In the genomic region with DNA sequence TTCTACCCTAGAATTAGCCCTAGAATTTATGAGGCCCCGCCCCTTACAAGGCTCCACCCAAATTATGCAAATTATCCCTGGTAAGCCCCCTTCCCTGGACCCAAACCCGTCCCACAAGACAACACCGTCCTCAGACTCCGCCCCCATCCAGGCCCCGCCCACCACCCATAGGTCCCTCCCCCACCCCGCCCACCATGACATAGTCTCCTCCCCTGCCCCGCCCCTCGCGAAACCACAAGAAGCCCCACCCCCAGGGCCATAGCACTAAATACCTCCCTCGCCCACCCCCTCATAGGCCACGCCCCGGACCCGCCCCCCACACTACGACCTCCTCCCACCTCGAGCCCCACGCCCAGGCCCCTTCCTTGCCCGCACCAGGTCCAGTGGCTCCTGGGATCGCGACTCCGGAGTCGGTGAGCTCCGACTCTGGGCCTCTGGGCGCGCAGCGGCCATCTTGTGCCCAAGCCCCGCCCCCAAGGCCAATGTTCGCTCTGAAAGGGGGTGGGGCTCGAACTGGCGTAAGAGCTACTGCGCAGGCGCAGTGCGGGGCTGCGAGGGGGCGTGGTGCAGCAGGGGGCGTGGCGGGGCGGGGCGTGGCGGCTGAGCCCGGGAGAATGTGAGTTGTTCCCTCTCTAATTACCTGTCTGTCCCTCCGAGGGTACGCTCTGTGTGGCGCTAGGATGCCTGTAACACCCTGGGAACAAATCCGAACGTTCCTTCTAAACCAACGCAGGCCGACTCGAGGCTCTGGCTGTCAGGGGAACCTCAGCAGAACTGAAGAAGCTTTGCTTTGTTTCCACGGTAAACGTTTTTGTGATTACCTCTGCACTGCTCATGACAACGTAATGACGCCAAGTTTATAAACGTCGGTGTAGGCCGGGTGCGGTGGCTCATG, we compare ENCODE assay signal across 9 cellular contexts. TPM values are rescaled to one million over a fixed set of nuclear protein-coding genes. Genes with fewer than 3 reads are reported as not detected.
DNase-seq lines count a peak whose midpoint lies in the region; ATAC-seq, FAIRE-seq and TF ChIP-seq lines count a peak whose summit lies in the region.
"Had no signal": no experiment of that assay in that cellular context is flagged by ENCODE, and none has a peak within 500 bp of the region (broad histone marks: within the 10 kb centered on the region; RNA-seq: fewer than 3 reads in every experiment).

A gene with protein sequence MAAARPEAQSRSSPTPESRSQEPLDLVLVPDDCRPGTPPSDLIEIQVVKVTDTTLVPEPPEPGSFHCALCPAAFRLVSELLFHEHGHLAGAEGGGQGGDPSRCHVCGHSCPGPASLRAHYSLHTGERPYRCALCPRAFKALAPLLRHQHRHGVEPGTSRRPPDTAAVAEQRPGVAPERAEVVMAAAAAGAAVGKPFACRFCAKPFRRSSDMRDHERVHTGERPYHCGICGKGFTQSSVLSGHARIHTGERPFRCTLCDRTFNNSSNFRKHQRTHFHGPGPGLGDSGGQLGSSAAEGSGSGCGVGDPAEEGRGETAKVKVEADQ (minus strand): TSS at position 458 of the 895 bp plus-strand sequence. CDS start 5 bp downstream, at position 453.

- CTCF ChIA-PET in activated CD8-positive, alpha-beta memory T cell treated with anti-CD3 and anti-CD28 coated beads, Interleukin-2, amount 10 ng/mL, durations not matched to agents 7 days and 5 days (lab: Charles Lee): interaction anchor here (0.9 to 5.6 kb wide), 19 partner anchors 8 to 483 kb away, joined by 3 to 44 read pairs (median 5); a partner anchor contains a TSS
- CTCF ChIA-PET in H1 (lab: Charles Lee; ENCODE audit: partially characterized antibody): interaction anchor here (0.6 to 8.0 kb wide), 5 partner anchors 8 to 551 kb away, joined by 3 to 38 read pairs (median 8); a partner anchor contains a TSS

- H3K79me1 ChIP-seq in H1 (ENCODE audit: low read depth, low read length) (no peaks in the 10 kb centered on the region), mesendoderm (ENCODE audit: low read length) (peaks cover 3% of the 10 kb centered on the region)

- H3K4me3 ChIP-seq in HUES48 (ENCODE audit: low read depth, low read length): peak within 1 kb of the TSS; percentile 69
- H3K4me3 ChIP-seq in H1 (ENCODE audit: extremely low read depth in 1 of 4, insufficient read depth in 2 of 4, low read depth in 3 of 4, low read length in 4 of 4): peak within 1 kb of the TSS; percentile 48 to 95 (median 70)
- peak within 1 kb of the TSS; percentile 56 for H3K4me3 ChIP-seq in mesendoderm (ENCODE audit: low read length)

- H3K4ac ChIP-seq in H1 (replicated peaks; ENCODE audit: insufficient read length, low read depth, low read length): no peak within 1 kb of the TSS
- H3K4ac ChIP-seq in mesendoderm (ENCODE audit: low read depth, low read length): peak within 1 kb of the TSS; percentile 37

- H3K27ac ChIP-seq in HUES48 (ENCODE audit: low read depth, low read length) (peak within 1 kb of the TSS; percentile 98), H1 (ENCODE audit: low read depth, low read length) (peak within 1 kb of the TSS; percentile 84; the same call in 1 of the 2 replicates), mesendoderm (ENCODE audit: low read depth, low read length) (peak within 1 kb of the TSS; percentile 92)

- no peak within 1 kb of the TSS for H2BK15ac ChIP-seq in H1 (ENCODE audit: low read length)
- H2BK15ac ChIP-seq in mesendoderm (replicated peaks; ENCODE audit: low read depth): no peak within 1 kb of the TSS

- H3K9me3 Mint-ChIP-seq in activated CD8-positive, alpha-beta memory T cell treated with anti-CD3 and anti-CD28 coated beads, Interleukin-2, amount 10 ng/mL, durations not matched to agents 7 days and 5 days (ENCODE audit: low read depth): no peaks in the 10 kb centered on the region

- H3K14ac ChIP-seq in H1 (ENCODE audit: insufficient read length): no peak within 1 kb of the TSS

- H3K79me2 ChIP-seq in H1 (ENCODE audit: control insufficient read depth in 1 of 2, insufficient read depth in 2 of 2, low read length in 2 of 2) (no peaks in the 10 kb centered on the region), mesendoderm (ENCODE audit: control insufficient read depth, insufficient read depth, low read length) (no peaks in the 10 kb centered on the region)

- TF ChIP-seq EP300 in H1 (IDR thresholded peaks at IDR 0.05; ENCODE audit: borderline replicate concordance in 1 of 2, low read depth in 2 of 2, low read length in 2 of 2): no peak

- 11% methylated on average over 33 of the region's 56 CpGs; no CpG with 5 or more reads in 1 of the 2 experiments for WGBS in H1 (ENCODE audit: extremely low coverage in 1 of 2, insufficient coverage in 1 of 2, insufficient read length in 1 of 2, insufficient replicate concordance in 2 of 2, low coverage in 1 of 2, low lambda C conversion rate in 2 of 2, missing lambda C conversion rate in 1 of 2), 2 experiments
- no CpG with 5 or more reads among the region's 56 CpGs for WGBS in mesendoderm (ENCODE audit: extremely low coverage, insufficient coverage, low lambda C conversion rate)

- peak within 1 kb of the TSS; percentile 93 for H3K27ac Mint-ChIP-seq in activated CD8-positive, alpha-beta memory T cell treated with anti-CD3 and anti-CD28 coated beads, Interleukin-2, amount 10 ng/mL, durations not matched to agents 7 days and 5 days

- peaks cover 13% of the 10 kb centered on the region for H3K36me3 ChIP-seq in HUES48 (ENCODE audit: control insufficient read depth, insufficient read depth, low read length)
- peaks cover 0 to 11% (median 1%) of the 10 kb centered on the region in 4 experiments; a peak in 4 of 8 replicates for H3K36me3 ChIP-seq in H1 (ENCODE audit: control insufficient read depth in 2 of 4, insufficient read depth in 4 of 4, low read length in 3 of 4)
- H3K36me3 ChIP-seq in mesendoderm (ENCODE audit: control insufficient read depth, insufficient read depth, low read length): no peaks in the 10 kb centered on the region

- H3K4me2 ChIP-seq in H1 (ENCODE audit: insufficient read depth in 1 of 2, low read depth in 2 of 2, low read length in 2 of 2) (peak within 1 kb of the TSS; percentile 50 to 80), mesendoderm (ENCODE audit: low read length) (peak within 1 kb of the TSS; percentile 72)

- TF ChIP-seq CTCF in H1 (IDR thresholded peaks at IDR 0.05; ENCODE audit: control extremely low read depth in 1 of 3, insufficient read depth in 1 of 3, low read depth in 1 of 3, low read length in 3 of 3): no peak

- H3K23ac ChIP-seq in H1 (ENCODE audit: insufficient read length) (no peak within 1 kb of the TSS), mesendoderm (ENCODE audit: low read length) (no peak within 1 kb of the TSS)

- H3K18ac ChIP-seq in H1 (ENCODE audit: extremely low read depth, low read length): no peak within 1 kb of the TSS; the same call in 1 of the 2 replicates
- peak within 1 kb of the TSS; percentile 88 for H3K18ac ChIP-seq in mesendoderm (ENCODE audit: low read length)

- H2BK5ac ChIP-seq in H1 (ENCODE audit: low read depth, low read length) (peak within 1 kb of the TSS; percentile 90), mesendoderm (ENCODE audit: low read length) (no peak within 1 kb of the TSS)

- peaks cover 1 to 5% of the 10 kb centered on the region in 2 experiments for H4K20me1 ChIP-seq in H1 (replicated peaks in 1 of 2; ENCODE audit: control insufficient read depth in 1 of 2, insufficient read depth in 2 of 2, low read length in 2 of 2)

- peaks cover 11% of the 10 kb centered on the region for H3K36me3 Mint-ChIP-seq in activated CD8-positive, alpha-beta memory T cell treated with anti-CD3 and anti-CD28 coated beads, Interleukin-2, amount 10 ng/mL, durations not matched to agents 7 days and 5 days

- H3K4me1 Mint-ChIP-seq in activated CD8-positive, alpha-beta memory T cell treated with anti-CD3 and anti-CD28 coated beads, Interleukin-2, amount 10 ng/mL, durations not matched to agents 7 days and 5 days: peaks cover 58% of the 10 kb centered on the region

- H2AK5ac ChIP-seq in H1 (ENCODE audit: low read depth, low read length): no peak within 1 kb of the TSS
- H2AK5ac ChIP-seq in mesendoderm (ENCODE audit: low read length): no peak within 1 kb of the TSS

- H3K4me1 ChIP-seq in HUES48 (ENCODE audit: control insufficient read depth, insufficient read depth, low read length): no peaks in the 10 kb centered on the region
- peaks cover 0 to 3% (median 0%) of the 10 kb centered on the region in 4 experiments; a peak in 3 of 7 replicates for H3K4me1 ChIP-seq in H1 (replicated peaks in 1 of 4; ENCODE audit: control insufficient read depth in 3 of 4, insufficient read depth in 4 of 4, low read length in 3 of 4)
- no peaks in the 10 kb centered on the region for H3K4me1 ChIP-seq in mesendoderm (ENCODE audit: control insufficient read depth, low read depth, low read length)

- no peaks in the 10 kb centered on the region for H3K9me3 ChIP-seq in HUES48 (ENCODE audit: control insufficient read depth, insufficient read depth, low read length)
- H3K9me3 ChIP-seq in H1 (ENCODE audit: insufficient read depth in 2 of 2, low read depth in 1 of 2, low read length in 1 of 2): no peaks in the 10 kb centered on the region

- H3K9ac ChIP-seq in HUES48 (ENCODE audit: low read depth, low read length) (no peak within 1 kb of the TSS), H1 (replicated peaks in 1 of 4; ENCODE audit: extremely low read depth in 1 of 4, low read depth in 3 of 4, low read length in 3 of 4) (peak within 1 kb of the TSS; percentile 75 to 83 (median 78)), mesendoderm (ENCODE audit: low read length) (peak within 1 kb of the TSS; percentile 81)

- no peak within 1 kb of the TSS for H2BK120ac ChIP-seq in H1 (replicated peaks; ENCODE audit: low read depth, low read length)
- no peak within 1 kb of the TSS for H2BK120ac ChIP-seq in mesendoderm (ENCODE audit: low read depth, low read length)

- no peak within 1 kb of the TSS for H4K91ac ChIP-seq in H1 (replicated peaks; ENCODE audit: insufficient read length, low read length)

- H4K5ac ChIP-seq in H1 (ENCODE audit: insufficient read length, low read depth, low read length) (peak within 1 kb of the TSS; percentile 92), mesendoderm (ENCODE audit: low read length) (no peak within 1 kb of the TSS)

- DNase-seq in SIG-M5 treated with dmso at 0.1 percent for 504 hours (lab: John Stamatoyannopoulos, UW; ENCODE audit: unreplicated experiment) (peak; percentile 88), SIG-M5 (lab: John Stamatoyannopoulos, UW) (no peak), NOMO-1 (lab: John Stamatoyannopoulos, UW; ENCODE audit: unreplicated experiment in 2 of 2) (peak; percentile 88 to 99), H1 (ENCODE audit: low read depth in 1 of 2, low spot score in 2 of 2) (peak; percentile 87 to 95), mesendoderm (peak; percentile 95)
- peak; percentile 95 for DNase-seq in activated CD8-positive, alpha-beta memory T cell treated with anti-CD3 and anti-CD28 coated beads, Interleukin-2, amount 10 ng/mL, durations not matched to agents 7 days and 5 days
- DNase-seq in stimulated activated CD8-positive, alpha-beta memory T cell treated with anti-CD3 and anti-CD28 coated beads, Interleukin-12 subunit alpha, Interleukin-12 subunit beta, amount 100 ng/mL, for 1 hour (ENCODE audit: low read depth): peak; percentile 92

- FAIRE-seq in H1 (lab: Jason Lieb, UNC): peak; percentile 52
- FAIRE-seq: A204.1 had no signal

- POLR2A ChIA-PET in H1 (lab: Charles Lee; ENCODE audit: partially characterized antibody): interaction anchor here (0.6 to 6.8 kb wide), 17 partner anchors 9 to 365 kb away, joined by 3 to 32 read pairs (median 4); a partner anchor contains a TSS

- H3K56ac ChIP-seq in H1 (replicated peaks; ENCODE audit: insufficient read length, low read depth, low read length) (no peak within 1 kb of the TSS), mesendoderm (ENCODE audit: low read length) (peak within 1 kb of the TSS; percentile 94)

- H4K8ac ChIP-seq in H1 (ENCODE audit: extremely low read depth, insufficient read depth, low read length) (peak within 1 kb of the TSS; percentile 81; the same call in 1 of the 2 replicates), mesendoderm (ENCODE audit: low read depth, low read length) (no peak within 1 kb of the TSS)

- no peak within 1 kb of the TSS for H2BK12ac ChIP-seq in H1 (ENCODE audit: low read depth, low read length)

- peak within 1 kb of the TSS; percentile 77 for H3K4me3 Mint-ChIP-seq in activated CD8-positive, alpha-beta memory T cell treated with anti-CD3 and anti-CD28 coated beads, Interleukin-2, amount 10 ng/mL, durations not matched to agents 7 days and 5 days

- peak; percentile 73 for ATAC-seq in activated CD8-positive, alpha-beta memory T cell treated with anti-CD3 and anti-CD28 coated beads, Interleukin-2, amount 10 ng/mL, durations not matched to agents 7 days and 5 days

- peaks cover 10% of the 10 kb centered on the region for H3K27me3 Mint-ChIP-seq in activated CD8-positive, alpha-beta memory T cell treated with anti-CD3 and anti-CD28 coated beads, Interleukin-2, amount 10 ng/mL, durations not matched to agents 7 days and 5 days

- no peak within 1 kb of the TSS for H2BK20ac ChIP-seq in H1 (ENCODE audit: low read length)

- H2AFZ ChIP-seq in H1 (ENCODE audit: low read length): peak within 1 kb of the TSS; percentile 94

- H3K27me3 ChIP-seq in HUES48 (ENCODE audit: control insufficient read depth, insufficient read depth, low read length) (no peaks in the 10 kb centered on the region), H1 (replicated peaks in 1 of 4; ENCODE audit: control insufficient read depth in 3 of 4, extremely low read depth in 1 of 4, insufficient read depth in 3 of 4, low read length in 3 of 4) (no peaks in the 10 kb centered on the region), mesendoderm (ENCODE audit: insufficient read depth, low read length, poor library complexity) (no peaks in the 10 kb centered on the region)

- no peaks in the 10 kb centered on the region for H3K23me2 ChIP-seq in H1 (ENCODE audit: low read depth, low read length)

- TF ChIP-seq POLR2A in H1 (IDR thresholded peaks at IDR 0.05; ENCODE audit: control extremely low read depth in 1 of 2, low read depth in 2 of 2, low read length in 2 of 2): peak; percentile 62 to 86

- TF ChIP-seq RAD21 in H1 (IDR thresholded peaks at IDR 0.05 in 1 of 2, conservative IDR thresholded peaks at IDR 0.05 in 1 of 2; ENCODE audit: low read depth in 2 of 2, low read length in 2 of 2): no peak

RNA-seq across cellular contexts. Expression of the gene that starts here (rescaled TPM):
- 1 to 10 TPM; 5.1 to 7.3 TPM for total RNA-seq in activated CD8-positive, alpha-beta memory T cell treated with anti-CD3 and anti-CD28 coated beads, Interleukin-2, amount 10 ng/mL, durations not matched to agents 7 days and 5 days
- 8.0 and 8.6 TPM in 2 replicates for total RNA-seq in H1 (2021; fragmentation: NEBNext Ultra II Directional; extraction: Animal tissue kit (Norgen Biotek cat#: 25700))
- polyA plus RNA-seq in H1 (2011; rRNA removed): 6.5 and 9.8 TPM in 2 replicates
- polyA plus RNA-seq in H1 (2011; cell fraction: cytosol; rRNA removed): 7.1 TPM
- polyA plus RNA-seq in H1 (2011; cell fraction: nucleus; rRNA removed): 25.5 TPM
- 7.0 to 11.1 TPM (median 10.1 TPM) in 4 replicates for polyA plus RNA-seq in H1 (2012, experiment 1 of 2)
- polyA plus RNA-seq in H1 (2012, experiment 2 of 2): 8.3 TPM
- 3.9 TPM for polyA plus RNA-seq in H1 (2013, experiment 1 of 2)
- polyA plus RNA-seq in H1 (2013, experiment 2 of 2): 3.9 TPM
- 5.2 and 8.4 TPM in 2 replicates for polyA minus RNA-seq in H1 (2011; rRNA and poly(A)+ RNA removed)
- 5.8 TPM for polyA minus RNA-seq in H1 (2011; cell fraction: cytosol; rRNA and poly(A)+ RNA removed)
- 8.9 TPM for polyA minus RNA-seq in H1 (2011; cell fraction: nucleus; rRNA and poly(A)+ RNA removed)
- polyA plus RNA-seq in mesendoderm (2013, experiment 1 of 2): 3.9 TPM
- polyA plus RNA-seq in mesendoderm (2013, experiment 2 of 2): 4.4 TPM
